Comparison of ENCODE assay signal across 1 cellular context in the genomic region with DNA sequence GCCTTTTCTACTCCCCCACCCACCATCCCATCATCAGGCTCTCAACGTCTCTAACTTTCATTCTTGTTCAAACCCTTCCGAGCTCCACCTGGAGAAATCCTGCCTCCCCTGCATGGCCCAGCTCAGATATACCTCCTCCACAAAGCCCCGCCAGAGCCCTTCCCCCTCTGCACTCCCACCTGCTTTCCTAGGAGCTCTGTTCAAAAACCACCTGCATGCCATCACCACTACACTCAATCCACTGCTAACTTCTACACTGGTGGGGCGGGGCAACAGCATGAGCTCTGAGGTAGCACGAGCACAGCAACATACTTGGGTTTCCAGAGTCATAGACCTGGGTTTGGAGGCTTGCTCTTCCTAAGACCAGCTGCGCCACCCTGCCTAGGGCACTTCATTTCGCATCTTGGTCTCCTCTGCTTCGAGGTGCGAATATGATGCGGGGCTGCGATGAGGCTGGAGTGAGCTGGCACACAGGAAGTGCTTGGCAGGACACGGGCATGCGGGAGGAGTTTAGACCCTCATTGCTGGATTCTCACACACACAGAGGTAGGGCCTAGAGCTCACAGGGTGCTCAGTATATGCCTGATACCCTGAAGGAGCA.
TF ChIP-seq lines count a peak whose summit lies in the region.

No MANE protein-coding gene starts in this region.

TF ChIP-seq in GM12878, 131 proteins besides CTCF, POLR2A, EP300 and RAD21:
- TF ChIP-seq IKZF1 (conservative IDR thresholded peaks at IDR 0.05) (no peak), NFIC (IDR thresholded peaks at IDR 0.05; ENCODE audit: low read depth, low read length) (no peak), SMAD5 (IDR thresholded peaks at IDR 0.05; ENCODE audit: low read depth) (no peak), FOS (IDR thresholded peaks at IDR 0.05; ENCODE audit: borderline replicate concordance, extremely low read depth, insufficient read length) (no peak), ZNF207 (IDR thresholded peaks at IDR 0.05; ENCODE audit: borderline replicate concordance) (no peak)
- TF ChIP-seq, protein P1, sequence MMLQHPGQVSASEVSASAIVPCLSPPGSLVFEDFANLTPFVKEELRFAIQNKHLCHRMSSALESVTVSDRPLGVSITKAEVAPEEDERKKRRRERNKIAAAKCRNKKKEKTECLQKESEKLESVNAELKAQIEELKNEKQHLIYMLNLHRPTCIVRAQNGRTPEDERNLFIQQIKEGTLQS (IDR thresholded peaks at IDR 0.05; ENCODE audit: borderline replicate concordance, extremely low read depth, low read depth, low read length) = no peak
TF ChIP-seq in GM12878: peak in this region for 0.
